In the genomic region with DNA sequence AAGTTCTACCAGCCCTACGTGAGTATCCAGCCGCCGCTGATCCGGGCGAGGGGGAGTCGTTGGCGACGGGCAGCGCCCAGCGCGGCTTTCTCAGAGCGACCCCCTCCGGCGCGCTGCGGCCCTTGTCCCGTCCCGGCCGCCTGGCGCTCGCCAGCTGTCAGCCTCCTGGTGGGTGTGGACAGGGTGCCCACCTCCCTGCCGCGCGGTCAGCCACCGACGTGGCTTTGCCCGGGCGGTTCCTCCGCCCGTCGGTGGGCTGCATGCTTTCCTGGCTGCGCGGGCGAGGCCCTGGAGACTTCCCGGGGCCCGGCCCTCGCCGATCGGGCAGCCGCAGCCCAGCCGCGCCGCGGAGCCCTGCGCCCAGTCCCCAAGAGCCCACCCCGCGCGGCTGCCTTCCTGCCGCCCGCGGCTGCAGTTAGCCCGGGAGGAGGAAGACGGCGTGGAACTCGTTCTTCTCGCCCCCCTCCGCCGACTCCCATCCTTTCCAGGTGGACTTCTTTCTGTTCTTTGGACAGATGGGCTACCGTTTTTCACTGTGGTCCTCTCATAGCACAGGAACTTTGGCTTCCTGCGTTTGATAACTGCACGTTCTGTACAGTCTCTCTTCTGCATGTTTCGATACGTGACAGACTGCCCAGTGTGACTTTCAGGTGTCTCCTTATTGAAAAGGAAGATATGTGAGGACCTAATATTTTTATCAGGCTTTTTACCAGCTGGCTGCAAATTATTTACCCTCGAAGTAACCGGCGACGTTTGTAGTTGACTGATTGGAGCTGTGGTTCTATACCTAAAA, we compare ENCODE assay signal across 1 cellular context.
TF ChIP-seq lines count a peak whose summit lies in the region.

No MANE protein-coding gene starts in this region.

TF ChIP-seq in GM12878, 131 proteins besides CTCF, POLR2A, EP300 and RAD21 (continued from another document):
- no peak for TF ChIP-seq E2F4 (IDR thresholded peaks at IDR 0.05; ENCODE audit: low read depth, low read length)
- no peak for TF ChIP-seq KLF5 (IDR thresholded peaks at IDR 0.05; ENCODE audit: partially characterized antibody)
- TF ChIP-seq TARDBP (IDR thresholded peaks at IDR 0.05; ENCODE audit: borderline replicate concordance) = no peak
- no peak for TF ChIP-seq ATF7 (IDR thresholded peaks at IDR 0.05; ENCODE audit: low read depth)
- peak; percentile 70 to 72; a peak in 3 of 4 replicates for TF ChIP-seq BHLHE40 (IDR thresholded peaks at IDR 0.05; ENCODE audit: borderline replicate concordance in 1 of 2, low read depth in 2 of 2, low read length in 1 of 2)
- TF ChIP-seq MTA3 (IDR thresholded peaks at IDR 0.05; ENCODE audit: borderline replicate concordance, low read length) = no peak
- TF ChIP-seq RCOR1 (conservative IDR thresholded peaks at IDR 0.05; ENCODE audit: low read depth, low read length) = no peak
- no peak for TF ChIP-seq SUZ12 (IDR thresholded peaks at IDR 0.05; ENCODE audit: unreplicated experiment)
- no peak for TF ChIP-seq RAD51 (IDR thresholded peaks at IDR 0.05)
- TF ChIP-seq IRF4 (IDR thresholded peaks at IDR 0.05; ENCODE audit: low read depth, low read length) = no peak
- TF ChIP-seq SREBF1 (IDR thresholded peaks at IDR 0.05; ENCODE audit: low read length) = no peak
- no peak for TF ChIP-seq CHD4 (IDR thresholded peaks at IDR 0.05)
- TF ChIP-seq ZZZ3 (IDR thresholded peaks at IDR 0.05; ENCODE audit: control insufficient read depth, insufficient read length, low read depth) = no peak
- TF ChIP-seq PML (IDR thresholded peaks at IDR 0.05; ENCODE audit: low read length) = no peak
TF ChIP-seq in GM12878: peak in this region for 10.
